In the genomic region with DNA sequence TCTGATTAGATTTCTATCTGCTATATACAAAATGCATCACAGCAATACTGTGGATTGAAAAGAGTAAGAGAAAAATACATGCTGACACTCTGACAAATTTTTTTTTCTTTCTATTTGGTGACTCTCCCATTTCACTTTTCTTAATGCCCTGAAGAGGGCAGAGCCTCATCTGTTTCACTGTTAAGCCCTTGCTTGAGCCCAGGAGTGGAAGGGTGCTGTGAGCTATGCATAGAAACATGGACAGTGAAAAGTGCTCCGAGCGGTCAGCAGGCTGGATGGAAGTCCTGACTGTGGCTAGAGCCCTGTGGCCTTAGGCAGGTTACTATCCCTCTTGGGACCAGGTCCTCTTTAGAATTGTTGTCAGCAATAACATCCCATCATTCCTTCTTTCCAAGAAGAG, we compare ENCODE assay signal across 8 cellular contexts. TPM values are rescaled to one million over a fixed set of nuclear protein-coding genes. Genes with fewer than 3 reads are reported as not detected.
DNase-seq lines count a peak whose midpoint lies in the region; ATAC-seq and TF ChIP-seq lines count a peak whose summit lies in the region.

No MANE protein-coding gene starts in this region.

- DNase-seq in RPMI7951 (ENCODE audit: low read depth) (peak; percentile 26), fibroblast of peridontal ligament (ENCODE audit: extremely low read depth) (peak; percentile 15), GM20000 (ENCODE audit: low spot score) (no peak), cerebellar nuclear complex (lab: John Stamatoyannopoulos, UW) (no peak)

- peak; percentile 45 for TF ChIP-seq CTCF in 22Rv1 (IDR thresholded peaks at IDR 0.05)
- TF ChIP-seq CTCF in GM12872 (IDR thresholded peaks at IDR 0.05; ENCODE audit: insufficient read depth, low read depth, low read length), result peak; percentile 39
- TF ChIP-seq CTCF in GM20000 (IDR thresholded peaks at IDR 0.05; ENCODE audit: extremely low read depth, missing control alignments), result no peak

- no peak overlapping the region for H3K27ac ChIP-seq in 22Rv1

- ATAC-seq in HG03439 (IDR thresholded peaks at IDR 0.05; ENCODE audit: unreplicated experiment) (no peak), GM21717 (IDR thresholded peaks at IDR 0.05; ENCODE audit: unreplicated experiment) (no peak)

RNA-seq across cellular contexts. Expression of gene CSE1L, which starts 17.4 kb away (rescaled TPM):
- 248 and 336 TPM in 2 replicates for total RNA-seq in RPMI7951 (2014; rRNA removed; shearing (Covaris generic))

Comparison
In these comparisons a context has a peak if more than half of its experiments do, and no peak if none do; other contexts are left out.
1. DNase-seq: peak in RPMI7951 (single experiment) and fibroblast of peridontal ligament (single experiment); none in GM20000 (single experiment) and cerebellar nuclear complex (0 of 2).